Comparison of ENCODE assay signal across 1 cellular context in genomic region chr2:191321861-191322662, GRCh38.
TF ChIP-seq lines count a peak whose summit lies in the region.

No MANE protein-coding gene starts in this region.

TF ChIP-seq in H1, 55 proteins besides CTCF, POLR2A, EP300 and RAD21 (continued from another document):
- TF ChIP-seq CTBP2 (IDR thresholded peaks at IDR 0.05; ENCODE audit: borderline replicate concordance, insufficient read depth, insufficient read length, low read length) (no peak), TEAD4 (IDR thresholded peaks at IDR 0.05; ENCODE audit: low read depth, low read length) (peak; percentile 69), CHD7 (IDR thresholded peaks at IDR 0.05; ENCODE audit: insufficient replicate concordance, low read length) (no peak), CBX5 (IDR thresholded peaks at IDR 0.05; ENCODE audit: low read depth, low read length) (no peak), YY1 (IDR thresholded peaks at IDR 0.05; ENCODE audit: low read depth, low read length) (0 out of 2 replicates have a peak, but pooled peaks have one; percentile 48), CBX8 (IDR thresholded peaks at IDR 0.05; ENCODE audit: borderline replicate concordance, low read depth, low read length) (no peak), FOSL1 (IDR thresholded peaks at IDR 0.05; ENCODE audit: insufficient read depth, low read depth, low read length) (no peak), ASH2L (IDR thresholded peaks at IDR 0.05; ENCODE audit: low read length) (no peak), CREB1 (IDR thresholded peaks at IDR 0.05) (no peak), EGR1 (IDR thresholded peaks at IDR 0.05; ENCODE audit: borderline replicate concordance, low read depth, low read length) (0 out of 2 replicates have a peak, but pooled peaks have one; percentile 15), SIRT6 (IDR thresholded peaks at IDR 0.05; ENCODE audit: low read length) (no peak), SAP30 (IDR thresholded peaks at IDR 0.05; ENCODE audit: insufficient read depth, insufficient replicate concordance, low read length) (no peak), BCL11A (IDR thresholded peaks at IDR 0.05; ENCODE audit: low read depth in 2 of 2, low read length in 2 of 2) (no peak), CHD1 (IDR thresholded peaks at IDR 0.05; ENCODE audit: low read depth, low read length) (no peak), KDM4A (IDR thresholded peaks at IDR 0.05; ENCODE audit: low read depth, low read length, severe bottlenecking) (no peak), SIN3A (conservative IDR thresholded peaks at IDR 0.05 in 1 of 2, IDR thresholded peaks at IDR 0.05 in 1 of 2; ENCODE audit: low read depth in 1 of 2, low read length in 2 of 2) (no peak), TAF1 (IDR thresholded peaks at IDR 0.05; ENCODE audit: low read depth, low read length) (no peak), TCF12 (IDR thresholded peaks at IDR 0.05; ENCODE audit: low read depth, low read length) (0 out of 2 replicates have a peak, but pooled peaks have one; percentile 39), SP2 (IDR thresholded peaks at IDR 0.05; ENCODE audit: low read length) (no peak), E2F6 (IDR thresholded peaks at IDR 0.05) (0 out of 2 replicates have a peak, but pooled peaks have one; percentile 18), PHF8 (conservative IDR thresholded peaks at IDR 0.05; ENCODE audit: low read depth, low read length) (no peak), ATF3 (IDR thresholded peaks at IDR 0.05; ENCODE audit: insufficient read depth, low read depth, low read length) (no peak), GTF2F1 (IDR thresholded peaks at IDR 0.05; ENCODE audit: borderline replicate concordance, low read depth, low read length) (no peak), POU5F1 (IDR thresholded peaks at IDR 0.05; ENCODE audit: low read depth, low read length) (no peak), RBBP5 (IDR thresholded peaks at IDR 0.05; ENCODE audit: borderline replicate concordance, low read depth, low read length) (no peak), MAX (IDR thresholded peaks at IDR 0.05) (no peak), EZH2 (IDR thresholded peaks at IDR 0.05; ENCODE audit: low read depth, low read length, severe bottlenecking) (no peak), RNF2 (IDR thresholded peaks at IDR 0.05; ENCODE audit: borderline replicate concordance, low read depth, low read length, missing control alignments, poor library complexity, severe bottlenecking) (no peak), KDM5A (IDR thresholded peaks at IDR 0.05; ENCODE audit: low read length) (no peak), NANOG (IDR thresholded peaks at IDR 0.05; ENCODE audit: insufficient read depth, low read depth, low read length, poor library complexity, severe bottlenecking) (no peak), SP4 (IDR thresholded peaks at IDR 0.05; ENCODE audit: low read length) (no peak), RXRA (IDR thresholded peaks at IDR 0.05; ENCODE audit: insufficient read depth, low read depth, low read length) (0 out of 2 replicates have a peak, but pooled peaks have one; percentile 41), TBP (IDR thresholded peaks at IDR 0.05; ENCODE audit: low read depth, low read length) (no peak), GABPA (IDR thresholded peaks at IDR 0.05; ENCODE audit: borderline replicate concordance, insufficient read depth, low read length) (no peak), SIX5 (IDR thresholded peaks at IDR 0.05; ENCODE audit: low read depth, low read length) (no peak), KDM1A (IDR thresholded peaks at IDR 0.05; ENCODE audit: borderline replicate concordance, low read length) (no peak), HDAC2 (IDR thresholded peaks at IDR 0.05; ENCODE audit: borderline replicate concordance in 1 of 2, low read depth in 2 of 2, low read length in 2 of 2) (peak in 1 of 2 experiments; percentile 75; a peak in 1 of 4 replicates), TAF7 (optimal IDR thresholded peaks at IDR 0.05; ENCODE audit: borderline replicate concordance, low read depth, low read length) (peak; percentile 20), JUN (IDR thresholded peaks at IDR 0.05; ENCODE audit: low read depth, low read length) (no peak), NRF1 (IDR thresholded peaks at IDR 0.05; ENCODE audit: low read depth, low read length) (no peak)
TF ChIP-seq in H1: peak in this region for 10.
